19 cellular contexts compared by ENCODE assay signal in the genomic region with DNA sequence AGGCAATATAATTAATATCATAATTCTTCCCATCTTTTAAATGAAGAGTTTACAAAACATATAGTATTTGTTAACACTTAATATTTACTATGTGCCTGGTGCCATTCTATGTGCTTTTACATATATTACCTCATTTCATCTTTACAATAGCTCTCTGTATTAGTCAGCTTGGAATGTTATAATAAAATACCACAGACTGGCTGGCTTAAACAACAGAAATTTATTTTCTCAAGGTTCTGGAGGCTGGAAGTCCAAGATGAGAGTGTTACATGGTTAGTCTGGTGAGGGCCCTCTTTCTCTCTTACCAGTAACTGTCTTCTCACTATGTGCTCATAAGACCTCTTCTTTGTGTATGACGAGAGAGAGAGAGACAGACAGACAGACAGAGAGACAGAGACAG.
DNase-seq lines count a peak whose midpoint lies in the region; ATAC-seq, FAIRE-seq and TF ChIP-seq lines count a peak whose summit lies in the region.
"Had no signal": no experiment of that assay in that cellular context is flagged by ENCODE, and none has a peak within 500 bp of the region (broad histone marks: within the 10 kb centered on the region; RNA-seq: fewer than 3 reads in every experiment).

No MANE protein-coding gene starts in this region.

- no peaks in the 10 kb centered on the region for H3K9me3 ChIP-seq in GM23248 (ENCODE audit: low read depth)
- H3K9me3 ChIP-seq in RWPE2 (ENCODE audit: severe bottlenecking): no peaks in the 10 kb centered on the region
- H3K9me3 ChIP-seq in keratinocyte (ENCODE audit: control insufficient read depth, low read depth, low read length): no peaks in the 10 kb centered on the region
- no peaks in the 10 kb centered on the region for H3K9me3 ChIP-seq in left ventricle myocardium inferior (replicated peaks)
- no peaks in the 10 kb centered on the region for H3K9me3 ChIP-seq in smooth muscle cell (replicated peaks; ENCODE audit: low read depth)
- H3K9me3 ChIP-seq in right cardiac atrium (ENCODE audit: control insufficient read depth, low read length): no peaks in the 10 kb centered on the region
- H3K9me3 ChIP-seq: BLaER1 had no signal

- ATAC-seq in RWPE2 (ENCODE audit: low read depth) (peak; percentile 36; the same call in 1 of the 3 replicates), GM18517 (IDR thresholded peaks at IDR 0.05; ENCODE audit: unreplicated experiment) (no peak), right cardiac atrium (no peak)
- ATAC-seq: HepG2 had no signal

- H4K20me1 ChIP-seq in GM23248 (ENCODE audit: insufficient read depth) (no peaks in the 10 kb centered on the region), keratinocyte (ENCODE audit: control insufficient read depth, extremely low read depth, insufficient read depth, low read length) (no peaks in the 10 kb centered on the region), smooth muscle cell (ENCODE audit: low read depth) (no peaks in the 10 kb centered on the region)
- H4K20me1 ChIP-seq: BLaER1 had no signal

- H3K79me2 ChIP-seq in GM23248 (ENCODE audit: insufficient read depth): no peaks in the 10 kb centered on the region
- H3K79me2 ChIP-seq in keratinocyte (ENCODE audit: control insufficient read depth, insufficient read depth, low read length): no peaks in the 10 kb centered on the region
- no peaks in the 10 kb centered on the region for H3K79me2 ChIP-seq in smooth muscle cell (ENCODE audit: low read depth)

- DNase-seq in GM23248 (peak; percentile 3), RWPE2 (ENCODE audit: low spot score) (no peak), choroid plexus epithelial cell (ENCODE audit: low read depth) (peak; percentile 56), keratinocyte (ENCODE audit: low read depth, low spot score) (no peak), left ventricle myocardium inferior (no peak), smooth muscle cell (lab: John Stamatoyannopoulos, UW; ENCODE audit: unreplicated experiment) (no peak), right cardiac atrium (no peak)
- DNase-seq: CD8-positive, alpha-beta memory T cell; DMS79; NCI-H1105 treated with DMSO at 0.1 percent for 48 hours; NCI-H1694 treated with DMSO at 0.1 percent for 48 hours; NCI-H2107; NCI-H2227 treated with DMSO at 0.1 percent for 48 hours; NCI-H526 treated with DMSO at 0.1 percent for 48 hours; SIG-M5 had no signal

- H3K4me3 ChIP-seq in GM23248 (no peak overlapping the region), RWPE2 (ENCODE audit: severe bottlenecking) (no peak overlapping the region), choroid plexus epithelial cell (ENCODE audit: low read depth, low read length) (no peak overlapping the region), keratinocyte (ENCODE audit: control insufficient read depth in 2 of 3, extremely low read depth in 1 of 3, insufficient read depth in 2 of 3, low read depth in 1 of 3, low read length in 3 of 3) (no peak overlapping the region), left ventricle myocardium inferior (no peak overlapping the region), smooth muscle cell (no peak overlapping the region), right cardiac atrium (ENCODE audit: low read length) (no peak overlapping the region)
- H3K4me3 ChIP-seq: BLaER1 had no signal

- dilution Hi-C loops in keratinocyte (cut with MboI; ENCODE audit: extremely low pct_ligation_motif_present, low sequenced_read_pairs): no loop called here

- intact Hi-C loops in left ventricle myocardium inferior (cut with micrococcal nuclease): no loop called here
- intact Hi-C loops in right cardiac atrium (cut with DNase I): no loop called here

- no peaks in the 10 kb centered on the region for H3F3A ChIP-seq in GM23248 (ENCODE audit: insufficient read depth)
- no peaks in the 10 kb centered on the region for H3F3A ChIP-seq in smooth muscle cell (ENCODE audit: low read depth)

- H3K9me2 ChIP-seq in GM23248 (ENCODE audit: insufficient read depth): no peaks in the 10 kb centered on the region

- H3K9ac ChIP-seq in GM23248 (no peak overlapping the region), keratinocyte (ENCODE audit: control insufficient read depth, extremely low read depth, insufficient read depth, low read length) (no peak overlapping the region), smooth muscle cell (ENCODE audit: low read depth) (no peak overlapping the region)
- H3K9ac ChIP-seq: BLaER1 had no signal

- peak; percentile 36 for FAIRE-seq in keratinocyte (lab: Jason Lieb, UNC)
- FAIRE-seq: D721Med, HepG2 had no signal

- no peaks in the 10 kb centered on the region for H3K4me1 ChIP-seq in GM23248 (ENCODE audit: insufficient read depth)
- H3K4me1 ChIP-seq in RWPE2 (ENCODE audit: insufficient read depth, poor library complexity, severe bottlenecking): no peaks in the 10 kb centered on the region
- no peaks in the 10 kb centered on the region for H3K4me1 ChIP-seq in keratinocyte (ENCODE audit: control insufficient read depth, extremely low read depth, insufficient read depth, low read length)
- no peaks in the 10 kb centered on the region for H3K4me1 ChIP-seq in left ventricle myocardium inferior
- H3K4me1 ChIP-seq in smooth muscle cell (ENCODE audit: low read depth): no peaks in the 10 kb centered on the region
- H3K4me1 ChIP-seq in right cardiac atrium (ENCODE audit: control insufficient read depth, insufficient read depth, low read length): no peaks in the 10 kb centered on the region
- H3K4me1 ChIP-seq: BLaER1 had no signal

- WGBS in GM23248 (ENCODE audit: low coverage in 1 of 2, low lambda C conversion rate in 2 of 2, missing lambda C conversion rate in 2 of 2), 2 experiments: 23 to 36% methylated on average over 1 of the region's 1 CpG
- WGBS in smooth muscle cell (ENCODE audit: low lambda C conversion rate): 46% methylated on average over 1 of the region's 1 CpG
- 58% methylated on average over 1 of the region's 1 CpG for WGBS in right cardiac atrium

- H3K27ac ChIP-seq in GM23248 (no peak overlapping the region), RWPE2 (ENCODE audit: poor library complexity, severe bottlenecking) (no peak overlapping the region), keratinocyte (ENCODE audit: control insufficient read depth, insufficient read depth, low read length) (no peak overlapping the region), left ventricle myocardium inferior (replicated peaks) (no peak overlapping the region), smooth muscle cell (ENCODE audit: low read depth) (no peak overlapping the region), right cardiac atrium (ENCODE audit: low read length) (no peak overlapping the region)
- H3K27ac ChIP-seq: BLaER1 had no signal

- no peak for TF ChIP-seq CTCF in RWPE2 (IDR thresholded peaks at IDR 0.05; ENCODE audit: poor library complexity, severe bottlenecking)
- no peak for TF ChIP-seq CTCF in choroid plexus epithelial cell (conservative IDR thresholded peaks at IDR 0.05; ENCODE audit: low read depth, low read length)
- TF ChIP-seq CTCF in keratinocyte (optimal IDR thresholded peaks at IDR 0.05 in 1 of 3, IDR thresholded peaks at IDR 0.05 in 1 of 3, conservative IDR thresholded peaks at IDR 0.05 in 1 of 3; ENCODE audit: extremely low read depth in 1 of 3, insufficient read depth in 2 of 3, low read length in 3 of 3): no peak
- no peak for TF ChIP-seq CTCF in left ventricle myocardium inferior (IDR thresholded peaks at IDR 0.05; ENCODE audit: borderline replicate concordance)
- TF ChIP-seq CTCF in smooth muscle cell (IDR thresholded peaks at IDR 0.05; ENCODE audit: borderline replicate concordance, insufficient read depth, poor library complexity, severe bottlenecking): no peak

- H3K4me2 ChIP-seq in GM23248 (ENCODE audit: unreplicated experiment) (no peak overlapping the region), keratinocyte (ENCODE audit: control insufficient read depth, extremely low read depth, insufficient read depth, low read depth, low read length) (no peak overlapping the region), smooth muscle cell (no peak overlapping the region)
- H3K4me2 ChIP-seq: BLaER1 had no signal

- no peaks in the 10 kb centered on the region for H3K27me3 ChIP-seq in GM23248 (replicated peaks; ENCODE audit: insufficient read depth)
- H3K27me3 ChIP-seq in RWPE2 (ENCODE audit: insufficient read depth, poor library complexity, severe bottlenecking): no peaks in the 10 kb centered on the region
- H3K27me3 ChIP-seq in keratinocyte (ENCODE audit: control insufficient read depth, extremely low read depth, insufficient read depth, low read length): peaks cover 4% of the 10 kb centered on the region
- no peaks in the 10 kb centered on the region for H3K27me3 ChIP-seq in left ventricle myocardium inferior (ENCODE audit: low read depth)
- peaks cover 37% of the 10 kb centered on the region for H3K27me3 ChIP-seq in smooth muscle cell (ENCODE audit: low read depth)
- no peaks in the 10 kb centered on the region for H3K27me3 ChIP-seq in right cardiac atrium (ENCODE audit: control insufficient read depth, insufficient read depth)
- H3K27me3 ChIP-seq: BLaER1 had no signal

- H3K36me3 ChIP-seq in GM23248 (ENCODE audit: low read depth): no peaks in the 10 kb centered on the region
- H3K36me3 ChIP-seq in RWPE2 (ENCODE audit: low read depth): no peaks in the 10 kb centered on the region
- H3K36me3 ChIP-seq in keratinocyte (ENCODE audit: control insufficient read depth in 2 of 2, extremely low read depth in 1 of 2, insufficient read depth in 2 of 2, low read length in 2 of 2): no peaks in the 10 kb centered on the region
- H3K36me3 ChIP-seq in left ventricle myocardium inferior: no peaks in the 10 kb centered on the region
- H3K36me3 ChIP-seq in smooth muscle cell (ENCODE audit: low read depth): no peaks in the 10 kb centered on the region
- H3K36me3 ChIP-seq: BLaER1 had no signal

- H3K9me1 ChIP-seq in keratinocyte (ENCODE audit: control insufficient read depth, extremely low read depth, insufficient read depth, low read length): no peaks in the 10 kb centered on the region

- in situ Hi-C loops in GM23248 (cut with MboI): no loop called here

- H2AFZ ChIP-seq in GM23248 (no peak overlapping the region), keratinocyte (ENCODE audit: control insufficient read depth, low read length) (peak overlapping the region; percentile 43), smooth muscle cell (ENCODE audit: low read depth) (no peak overlapping the region)

Comparison
In these comparisons a context has a peak if more than half of its experiments do, and no peak if none do; other contexts are left out.
1. DNase-seq: peak in GM23248 (single experiment) and choroid plexus epithelial cell (single experiment); none in RWPE2 (single experiment), keratinocyte (single experiment), left ventricle myocardium inferior (single experiment), smooth muscle cell (single experiment) and right cardiac atrium (0 of 3).